1 cellular context compared by ENCODE assay signal in genomic region chr5:135189024-135189423, GRCh38.
TF ChIP-seq lines count a peak whose summit lies in the region.

No MANE protein-coding gene starts in this region.

TF ChIP-seq in K562, 482 proteins besides CTCF, POLR2A, EP300 and RAD21:
- TF ChIP-seq, protein P1, sequence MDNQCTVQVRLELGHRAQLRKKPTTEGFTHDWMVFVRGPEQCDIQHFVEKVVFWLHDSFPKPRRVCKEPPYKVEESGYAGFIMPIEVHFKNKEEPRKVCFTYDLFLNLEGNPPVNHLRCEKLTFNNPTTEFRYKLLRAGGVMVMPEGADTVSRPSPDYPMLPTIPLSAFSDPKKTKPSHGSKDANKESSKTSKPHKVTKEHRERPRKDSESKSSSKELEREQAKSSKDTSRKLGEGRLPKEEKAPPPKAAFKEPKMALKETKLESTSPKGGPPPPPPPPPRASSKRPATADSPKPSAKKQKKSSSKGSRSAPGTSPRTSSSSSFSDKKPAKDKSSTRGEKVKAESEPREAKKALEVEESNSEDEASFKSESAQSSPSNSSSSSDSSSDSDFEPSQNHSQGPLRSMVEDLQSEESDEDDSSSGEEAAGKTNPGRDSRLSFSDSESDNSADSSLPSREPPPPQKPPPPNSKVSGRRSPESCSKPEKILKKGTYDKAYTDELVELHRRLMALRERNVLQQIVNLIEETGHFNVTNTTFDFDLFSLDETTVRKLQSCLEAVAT (IDR thresholded peaks at IDR 0.05): peak in 1 of 2 experiments; percentile 60; a peak in 2 of 4 replicates
- TF ChIP-seq CXXC5 (CRISPR knock-in tag; IDR thresholded peaks at IDR 0.05): no peak
